Comparison of ENCODE assay signal across 8 cellular contexts in genomic region chr5:43066231-43066798, GRCh38. TPM values are rescaled to one million over a fixed set of nuclear protein-coding genes. Genes with fewer than 3 reads are reported as not detected.
DNase-seq lines count a peak whose midpoint lies in the region; ATAC-seq and TF ChIP-seq lines count a peak whose summit lies in the region.

No MANE protein-coding gene starts in this region.

- no peaks in the 10 kb centered on the region for H3K27me3 ChIP-seq in BLaER1
- no peaks in the 10 kb centered on the region for H3K27me3 ChIP-seq in PC-9 (ENCODE audit: insufficient read depth, low read depth)

- BruUV-seq in PC-9 (replicated peaks; lab: Mats Ljungman, UMichigan), result TSS peak; percentile 34

- intact Hi-C loops in PC-9 (cut with micrococcal nuclease; ENCODE audit: unreplicated experiment), result loop anchor here (2.0 to 5.0 kb wide), 3 partner anchors 416 to 490 kb away; partner anchors contain the start of genes C5orf34, PAIP1 and TMEM267

- H3K27me3 Mint-ChIP-seq in nephron progenitor cell (ENCODE audit: low read depth, poor library complexity), result peaks cover 3% of the 10 kb centered on the region
- H3K27me3 Mint-ChIP-seq in stimulated activated naive CD8-positive, alpha-beta T cell treated with anti-CD3 and anti-CD28 coated beads, Interleukin-15, Interleukin-2, amounts not matched to agents 100 ng/mL and 50 ng/mL, for 24 hours, result no peaks in the 10 kb centered on the region

- no peaks in the 10 kb centered on the region for H3K9me3 Mint-ChIP-seq in nephron progenitor cell
- H3K9me3 Mint-ChIP-seq in stimulated activated naive CD8-positive, alpha-beta T cell treated with anti-CD3 and anti-CD28 coated beads, Interleukin-15, Interleukin-2, amounts not matched to agents 100 ng/mL and 50 ng/mL, for 24 hours, result no peaks in the 10 kb centered on the region

- H3K36me3 ChIP-seq in BLaER1, result peaks cover 23% of the 10 kb centered on the region
- H3K36me3 ChIP-seq in PC-9 (ENCODE audit: low read depth), result no peaks in the 10 kb centered on the region

- POLR2A ChIA-PET in PC-9 (lab: Charles Lee; ENCODE audit: unreplicated experiment), result interaction anchor here (0.7 to 1.6 kb wide), 4 partner anchors 24 to 57 kb away, joined by 5 to 6 read pairs (median 6); partner anchors contain the start of gene ZNF131

- H3K4me2 ChIP-seq in BLaER1, result peak overlapping the region; percentile 98
- H3K4me2 ChIP-seq in PC-9, result peak overlapping the region; percentile 78

- peak overlapping the region; percentile 96 for H3K4me3 Mint-ChIP-seq in nephron progenitor cell
- peak overlapping the region; percentile 98 for H3K4me3 Mint-ChIP-seq in stimulated activated naive CD8-positive, alpha-beta T cell treated with anti-CD3 and anti-CD28 coated beads, Interleukin-15, Interleukin-2, amounts not matched to agents 100 ng/mL and 50 ng/mL, for 24 hours

- H2AFZ ChIP-seq in PC-9, result peak overlapping the region; percentile 100

- H3K4me1 Mint-ChIP-seq in nephron progenitor cell, result peaks cover 46% of the 10 kb centered on the region
- peaks cover 42% of the 10 kb centered on the region for H3K4me1 Mint-ChIP-seq in stimulated activated naive CD8-positive, alpha-beta T cell treated with anti-CD3 and anti-CD28 coated beads, Interleukin-15, Interleukin-2, amounts not matched to agents 100 ng/mL and 50 ng/mL, for 24 hours (ENCODE audit: low read depth)

- TF ChIP-seq CTCF in PC-9 (conservative IDR thresholded peaks at IDR 0.05), result no peak
- no peak for TF ChIP-seq CTCF in fibroblast of villous mesenchyme (IDR thresholded peaks at IDR 0.05; ENCODE audit: insufficient read depth, low read depth, low read length)
- no peak for TF ChIP-seq CTCF in nephron progenitor cell (IDR thresholded peaks at IDR 0.05)

- H3K4me1 ChIP-seq in BLaER1 (peaks cover 40% of the 10 kb centered on the region), PC-9 (replicated peaks; ENCODE audit: insufficient read depth) (peaks cover 27% of the 10 kb centered on the region)

- H3F3A ChIP-seq in PC-9 (ENCODE audit: insufficient read depth, low read depth), result peaks cover 48% of the 10 kb centered on the region; the same call in 1 of the 2 replicates

- CTCF ChIA-PET in PC-9 (lab: Charles Lee), result interaction anchor here (0.7 to 2.7 kb wide), 4 partner anchors 24 to 158 kb away, joined by 3 to 25 read pairs (median 4); no protein-coding TSS in a partner anchor

- H3K4me3 ChIP-seq in BLaER1 (peak overlapping the region; percentile 82), PC-9 (peak overlapping the region; percentile 75), fibroblast of villous mesenchyme (ENCODE audit: low read depth, low read length) (peak overlapping the region; percentile 95)

- ATAC-seq in GM19395 (IDR thresholded peaks at IDR 0.05; ENCODE audit: unreplicated experiment), result peak; percentile 28

- peak overlapping the region; percentile 96 for H3K9ac ChIP-seq in BLaER1

- H4K20me1 ChIP-seq in BLaER1 (no peaks in the 10 kb centered on the region), PC-9 (ENCODE audit: insufficient read depth) (no peaks in the 10 kb centered on the region)

- no peaks in the 10 kb centered on the region for H3K9me2 ChIP-seq in PC-9 (ENCODE audit: insufficient read depth)

- DNase-seq in HPDE6-E6E7 (ENCODE audit: extremely low spot score) (peak; percentile 41), PC-9 (peak; percentile 69 to 75), fibroblast of villous mesenchyme (ENCODE audit: low read depth) (peak; percentile 86), nephron progenitor cell (peak; percentile 76)
- DNase-seq in activated effector memory CD4-positive, alpha-beta T cell treated with Interleukin-2 at 50 U/mL for 16 hours, result peak; percentile 63

- H3K27ac ChIP-seq in BLaER1 (peak overlapping the region; percentile 97), PC-9 (peak overlapping the region; percentile 84)

- peaks cover 12% of the 10 kb centered on the region for H3K9me3 ChIP-seq in BLaER1
- no peaks in the 10 kb centered on the region for H3K9me3 ChIP-seq in PC-9 (ENCODE audit: insufficient read depth, low read depth)

- peak overlapping the region; percentile 99 for H3K27ac Mint-ChIP-seq in nephron progenitor cell
- H3K27ac Mint-ChIP-seq in stimulated activated naive CD8-positive, alpha-beta T cell treated with anti-CD3 and anti-CD28 coated beads, Interleukin-15, Interleukin-2, amounts not matched to agents 100 ng/mL and 50 ng/mL, for 24 hours, result peak overlapping the region; percentile 99

- H3K36me3 Mint-ChIP-seq in nephron progenitor cell (ENCODE audit: low read depth), result peaks cover 24% of the 10 kb centered on the region
- H3K36me3 Mint-ChIP-seq in stimulated activated naive CD8-positive, alpha-beta T cell treated with anti-CD3 and anti-CD28 coated beads, Interleukin-15, Interleukin-2, amounts not matched to agents 100 ng/mL and 50 ng/mL, for 24 hours (ENCODE audit: low read depth), result peaks cover 28% of the 10 kb centered on the region

- H3K79me2 ChIP-seq in PC-9 (ENCODE audit: low read depth), result peaks cover 33% of the 10 kb centered on the region

RNA-seq across cellular contexts. Expression of gene ANXA2R, which starts 26.2 kb away (rescaled TPM):
- total RNA-seq in PC-9 (2021) (3.6 and 6.3 TPM in 2 replicates), fibroblast of villous mesenchyme (2.9 and 3.9 TPM in 2 replicates)

RNA-seq across cellular contexts. Expression of gene ZNF131, which starts 54.4 kb away (rescaled TPM):
- total RNA-seq in PC-9 (2021) (79.5 and 82.4 TPM in 2 replicates), fibroblast of villous mesenchyme (37.0 and 41.5 TPM in 2 replicates)

Comparison
In these comparisons a context has a peak if more than half of its experiments do, and no peak if none do; other contexts are left out.
1. Peak in every context shown above with its lines: DNase-seq, ATAC-seq, H3K4me3 ChIP-seq and H3K27ac ChIP-seq.